18 cellular contexts compared by ENCODE assay signal in the genomic region with DNA sequence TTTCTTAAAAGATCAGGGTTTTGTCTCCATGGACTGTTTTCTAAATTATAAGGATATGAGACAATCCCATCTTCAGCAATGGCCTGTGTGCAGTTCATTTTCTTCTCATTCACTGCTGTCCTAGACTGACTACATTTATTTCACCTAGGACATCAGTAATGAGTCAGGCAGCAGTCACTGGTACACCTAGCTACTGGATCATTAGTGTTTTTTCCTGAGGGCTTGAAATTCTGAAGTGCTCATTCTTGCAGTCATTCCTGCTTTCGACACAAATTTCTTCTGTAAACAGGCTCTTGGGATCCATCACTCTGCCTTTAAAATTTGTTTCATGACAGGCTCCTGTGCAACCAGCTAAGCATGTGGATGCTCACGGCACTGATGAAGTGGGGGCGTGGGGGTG. TPM values are rescaled to one million over a fixed set of nuclear protein-coding genes. Genes with fewer than 3 reads are reported as not detected.
A peak's percentile ranks its signal among the peaks of the same experiment; 100 is the strongest.
DNase-seq lines count a peak whose midpoint lies in the region; ATAC-seq, FAIRE-seq and TF ChIP-seq lines count a peak whose summit lies in the region.
"Had no signal": no experiment of that assay in that cellular context is flagged by ENCODE, and none has a peak within 500 bp of the region (broad histone marks: within the 10 kb centered on the region; RNA-seq: fewer than 3 reads in every experiment).

No MANE protein-coding gene starts in this region.

- BruUV-seq in MCF 10A (replicated peaks; lab: Mats Ljungman, UMichigan): no TSS peak

- intact Hi-C loops in MCF 10A (cut with micrococcal nuclease) (no loop called here), breast epithelium (cut with DNase I; ENCODE audit: low total_unique reads) (no loop called here), left colon (cut with DNase I, micrococcal nuclease) (no loop called here), left lung (cut with DNase I) (no loop called here)

- CTCF ChIA-PET in MCF 10A (lab: Yijun Ruan, JAX): no interaction called here

- H3K9me3 ChIP-seq in breast epithelium: no peaks in the 10 kb centered on the region
- no peaks in the 10 kb centered on the region for H3K9me3 ChIP-seq in thymus (ENCODE audit: control insufficient read depth)
- H3K9me3 ChIP-seq in left lung: no peaks in the 10 kb centered on the region

- H3K27ac ChIP-seq in breast epithelium: no peak overlapping the region
- peak overlapping the region; percentile 31 for H3K27ac ChIP-seq in thymus (ENCODE audit: low read depth)
- no peak overlapping the region for H3K27ac ChIP-seq in left lung

- no peak overlapping the region for H3K27ac Mint-ChIP-seq in MCF 10A (ENCODE audit: low read depth, unreplicated experiment)

- H3K36me3 ChIP-seq in breast epithelium: no peaks in the 10 kb centered on the region
- H3K36me3 ChIP-seq in bronchial epithelial cell (ENCODE audit: control insufficient read depth, insufficient read depth, low read length): no peaks in the 10 kb centered on the region
- no peaks in the 10 kb centered on the region for H3K36me3 ChIP-seq in thymus (ENCODE audit: control insufficient read depth, insufficient read depth)
- peaks cover 0 to 10% of the 10 kb centered on the region in 2 donors for H3K36me3 ChIP-seq in left lung

- H3K4me3 ChIP-seq in breast epithelium: no peak overlapping the region
- H3K4me3 ChIP-seq in bronchial epithelial cell (ENCODE audit: low read depth, low read length): no peak overlapping the region
- no peak overlapping the region for H3K4me3 ChIP-seq in thymus (ENCODE audit: low read length)
- no peak overlapping the region for H3K4me3 ChIP-seq in left lung

- H3K4me1 ChIP-seq in breast epithelium (no peaks in the 10 kb centered on the region), thymus (ENCODE audit: control insufficient read depth, insufficient read depth, low read length) (no peaks in the 10 kb centered on the region), left lung (no peaks in the 10 kb centered on the region)

- no peak for FAIRE-seq in bronchial epithelial cell (lab: Jason Lieb, UNC)
- FAIRE-seq: H54 had no signal

- no peaks in the 10 kb centered on the region for H3K9me3 Mint-ChIP-seq in MCF 10A (ENCODE audit: unreplicated experiment)

- TF ChIP-seq POLR2A in breast epithelium (IDR thresholded peaks at IDR 0.05): no peak

- peaks cover 35% of the 10 kb centered on the region for H3K36me3 Mint-ChIP-seq in MCF 10A (ENCODE audit: insufficient read depth, unreplicated experiment)

- peaks cover 5% of the 10 kb centered on the region for H3K4me1 Mint-ChIP-seq in MCF 10A (ENCODE audit: insufficient read depth, unreplicated experiment)
- H3K4me1 Mint-ChIP-seq: CD14-positive monocyte had no signal

- WGBS in thymus: 98% methylated on average over 3 of the region's 3 CpGs

- TF ChIP-seq CTCF in MCF 10A (IDR thresholded peaks at IDR 0.05; ENCODE audit: unreplicated experiment) (no peak), breast epithelium (IDR thresholded peaks at IDR 0.05) (no peak), bronchial epithelial cell (IDR thresholded peaks at IDR 0.05; ENCODE audit: insufficient read depth, low read length, severe bottlenecking) (no peak), left lung (IDR thresholded peaks at IDR 0.05) (no peak)

- POLR2A ChIA-PET in MCF 10A (lab: Yijun Ruan, JAX): interaction anchor here (1.2 kb wide), 1 partner anchor 67 kb away, joined by 3 read pairs; no protein-coding TSS in a partner anchor

- ATAC-seq in left colon: peak; percentile 14
- no peak for ATAC-seq in left lung

- DNase-seq in MCF 10A (ENCODE audit: unreplicated experiment): peak; percentile 51
- no peak for DNase-seq in breast epithelium (ENCODE audit: low spot score in 2 of 2)
- peak; percentile 94 for DNase-seq in bronchial epithelial cell (ENCODE audit: low read depth)
- DNase-seq in left colon: no peak
- no peak for DNase-seq in left lung
- no peak for DNase-seq in NCI-H2107 (lab: John Stamatoyannopoulos, UW)
- DNase-seq in SHP77 treated with DMSO at 0.1 percent for 48 hours (lab: John Stamatoyannopoulos, UW): no peak
- DNase-seq: 8988T, DMS79 treated with DMSO at 0.1 percent for 48 hours, MM.1S, NCI-H1105, NCI-H2081 treated with DMSO at 0.1 percent for 48 hours, NCI-H2227 treated with DMSO at 0.1 percent for 48 hours, NCI-H524, NCI-H82 had no signal

- no peak overlapping the region for H3K4me3 Mint-ChIP-seq in MCF 10A (ENCODE audit: unreplicated experiment)
- H3K4me3 Mint-ChIP-seq: CD14-positive monocyte had no signal

- H3K27me3 Mint-ChIP-seq in MCF 10A (ENCODE audit: insufficient read depth, unreplicated experiment): no peaks in the 10 kb centered on the region

- H3K27me3 ChIP-seq in breast epithelium (no peaks in the 10 kb centered on the region), bronchial epithelial cell (ENCODE audit: control insufficient read depth, insufficient read depth, low read length) (no peaks in the 10 kb centered on the region), thymus (ENCODE audit: control insufficient read depth, insufficient read depth) (no peaks in the 10 kb centered on the region), left lung (peaks cover 0 to 19% of the 10 kb centered on the region in 2 donors)

RNA-seq across cellular contexts. Expression of gene MELTF, which starts 9.0 kb away (rescaled TPM):
- total RNA-seq in MCF 10A (2022) (9.1 and 20.6 TPM in 2 replicates), breast epithelium (10 to 100 TPM in 2 of 3 donors, 1 to 10 TPM in 1; 7.2 to 58.2 (median 10.2) TPM), bronchial epithelial cell (2.1 and 4.6 TPM in 2 replicates), left colon (10 to 100 TPM; 14.4 to 32.1 TPM), left lung (1 to 10 TPM; 5.2 to 8.4 TPM)
- 3.2 TPM for polyA plus RNA-seq in thymus

Comparison
In these comparisons a context has a peak if more than half of its experiments do, and no peak if none do; other contexts are left out.
1. DNase-seq: peak in MCF 10A (single experiment) and bronchial epithelial cell (single experiment); none in breast epithelium (0 of 2), left colon (0 of 2), left lung (0 of 2), NCI-H2107 (single experiment) and SHP77 treated with DMSO at 0.1 percent for 48 hours (single experiment).